9 cellular contexts compared by ENCODE assay signal in the genomic region with DNA sequence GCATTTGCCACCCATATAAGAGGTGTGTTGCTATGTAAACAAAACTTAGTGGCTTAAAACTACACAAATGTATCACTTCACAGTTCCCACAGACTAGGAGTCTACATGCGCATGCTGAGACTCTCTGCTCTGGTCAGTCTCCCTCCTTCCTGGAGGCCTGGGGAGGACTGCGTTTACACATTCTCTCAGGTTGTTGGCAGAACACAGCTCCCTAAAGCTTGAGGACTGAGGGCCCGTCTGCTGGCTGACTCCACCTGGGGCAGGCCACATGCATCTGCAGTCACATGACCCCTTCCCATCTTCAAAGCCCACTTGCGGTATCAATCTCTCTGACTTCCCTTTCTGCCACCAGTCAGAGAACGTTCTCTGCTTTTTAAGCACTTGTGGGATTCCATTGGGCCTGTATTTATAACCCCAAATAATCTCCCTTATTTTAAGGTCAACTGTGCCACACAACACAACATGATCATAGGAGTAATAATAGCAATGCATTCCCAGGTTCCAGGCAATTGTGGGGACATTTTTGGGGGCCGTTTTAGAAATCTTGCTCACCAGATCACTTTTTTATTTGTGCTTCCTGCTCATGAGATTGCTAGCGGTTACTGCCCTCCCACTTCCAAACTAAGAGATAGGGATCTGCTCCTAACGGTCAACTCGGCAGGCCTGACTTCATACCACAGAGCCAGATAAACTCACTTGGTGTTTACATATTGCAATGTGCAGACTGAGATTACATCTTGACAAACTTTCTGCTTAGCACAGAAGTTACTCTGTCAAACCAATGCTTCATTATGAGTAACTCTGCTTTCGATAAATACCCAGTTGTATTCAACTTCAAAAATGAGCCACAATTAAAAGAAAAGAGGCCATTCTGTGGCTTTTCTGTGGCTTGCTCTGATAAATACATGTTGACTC.
A peak's percentile ranks its signal among the peaks of the same experiment; 100 is the strongest.
DNase-seq lines count a peak whose midpoint lies in the region; ATAC-seq and TF ChIP-seq lines count a peak whose summit lies in the region.
"Had no signal": no experiment of that assay in that cellular context is flagged by ENCODE, and none has a peak within 500 bp of the region (broad histone marks: within the 10 kb centered on the region; RNA-seq: fewer than 3 reads in every experiment).

No MANE protein-coding gene starts in this region.

- no peaks in the 10 kb centered on the region for H3K9me3 Mint-ChIP-seq in nephron progenitor cell

- peak; percentile 15 for DNase-seq in effector CD4-positive, alpha-beta T cell
- DNase-seq in nephron progenitor cell (no peak), foreskin keratinocyte (no peak), NCI-H128 (lab: John Stamatoyannopoulos, UW; ENCODE audit: unreplicated experiment) (no peak), WERI-Rb-1 (no peak), NCI-H510A (lab: John Stamatoyannopoulos, UW) (no peak)

- TF ChIP-seq CTCF in VCaP (conservative IDR thresholded peaks at IDR 0.05), result no peak
- no peak for TF ChIP-seq CTCF in nephron progenitor cell (IDR thresholded peaks at IDR 0.05)
- TF ChIP-seq CTCF in foreskin keratinocyte (conservative IDR thresholded peaks at IDR 0.05), result no peak
- no peak for TF ChIP-seq CTCF in WERI-Rb-1 (IDR thresholded peaks at IDR 0.05; ENCODE audit: low read depth, low read length)

- H3K27me3 ChIP-seq in foreskin keratinocyte (no peaks in the 10 kb centered on the region), WERI-Rb-1 (ENCODE audit: insufficient read depth, low read depth, severe bottlenecking) (no peaks in the 10 kb centered on the region)

- no peaks in the 10 kb centered on the region for H3K9me3 ChIP-seq in WERI-Rb-1 (ENCODE audit: severe bottlenecking)

- H3K27ac Mint-ChIP-seq in nephron progenitor cell, result peak overlapping the region; percentile 84

- H3K4me3 Mint-ChIP-seq in nephron progenitor cell, result no peak overlapping the region

- no peaks in the 10 kb centered on the region for H3K36me3 Mint-ChIP-seq in nephron progenitor cell (ENCODE audit: low read depth)

- peaks cover 28% of the 10 kb centered on the region for H3K4me1 Mint-ChIP-seq in nephron progenitor cell

- H3K4me1 ChIP-seq in foreskin keratinocyte, result no peaks in the 10 kb centered on the region

- no peaks in the 10 kb centered on the region for H3K36me3 ChIP-seq in WERI-Rb-1

- H3K27me3 Mint-ChIP-seq in nephron progenitor cell (ENCODE audit: low read depth, poor library complexity), result peaks cover under 1% of the 10 kb centered on the region

- H3K27ac ChIP-seq in VCaP, result peak overlapping the region; percentile 43
- H3K27ac ChIP-seq in foreskin keratinocyte, result no peak overlapping the region
- no peak overlapping the region for H3K27ac ChIP-seq in WERI-Rb-1

- ATAC-seq in HG02852 (IDR thresholded peaks at IDR 0.05; ENCODE audit: unreplicated experiment), result peak; percentile 74
- no peak for ATAC-seq in foreskin keratinocyte

- no peak overlapping the region for H3K4me3 ChIP-seq in WERI-Rb-1 (ENCODE audit: low read depth, low read length)
- H3K4me3 ChIP-seq: skin epidermis had no signal
